In genomic region chr1:101147381-101147780, GRCh38 we compare ENCODE assay signal across 25 cellular contexts.
A peak's percentile ranks its signal among the peaks of the same experiment; 100 is the strongest.
DNase-seq lines count a peak whose midpoint lies in the region; ATAC-seq, FAIRE-seq and TF ChIP-seq lines count a peak whose summit lies in the region.
"Had no signal": no experiment of that assay in that cellular context is flagged by ENCODE, and none has a peak within 500 bp of the region (broad histone marks: within the 10 kb centered on the region; RNA-seq: fewer than 3 reads in every experiment).

No MANE protein-coding gene starts in this region.

- no peak for TF ChIP-seq CTCF in brain (conservative IDR thresholded peaks at IDR 0.05)

- ATAC-seq in activated T-cell treated with anti-CD3 and anti-CD28 coated beads, Interleukin-2, amount 50 U/mL, for 72 hours (replicated peaks in 1 of 2), result no peak

- H3K36me3 Mint-ChIP-seq in brain, result no peaks in the 10 kb centered on the region
- no peaks in the 10 kb centered on the region for H3K36me3 Mint-ChIP-seq in activated T-cell treated with anti-CD3 and anti-CD28 coated beads, Interleukin-2, amount 50 U/mL, for 72 hours (ENCODE audit: insufficient read depth in 2 of 2)
- no peaks in the 10 kb centered on the region for H3K36me3 Mint-ChIP-seq in activated CD4-positive, alpha-beta memory T cell treated with anti-CD3 and anti-CD28 coated beads, Interleukin-2, amount 10 ng/mL, durations not matched to agents 7 days and 5 days (ENCODE audit: low read depth)
- H3K36me3 Mint-ChIP-seq: CD14-positive monocyte had no signal

- H3K4me3 ChIP-seq in subcutaneous abdominal adipose tissue (ENCODE audit: low read depth in 1 of 5, low read length in 5 of 5), result no peak overlapping the region

- H3K4me3 Mint-ChIP-seq in brain, result no peak overlapping the region
- H3K4me3 Mint-ChIP-seq in activated T-cell treated with anti-CD3 and anti-CD28 coated beads, Interleukin-2, amount 50 U/mL, for 72 hours, result no peak overlapping the region
- no peak overlapping the region for H3K4me3 Mint-ChIP-seq in activated CD4-positive, alpha-beta memory T cell treated with anti-CD3 and anti-CD28 coated beads, Interleukin-2, amount 10 ng/mL, durations not matched to agents 7 days and 5 days
- H3K4me3 Mint-ChIP-seq: CD14-positive monocyte, IgD-negative memory B cell had no signal

- peaks cover 5 to 16% (median 14%) of the 10 kb centered on the region in 5 donors for H3K4me1 ChIP-seq in subcutaneous abdominal adipose tissue (ENCODE audit: control insufficient read depth in 5 of 5, insufficient read depth in 5 of 5, low read length in 5 of 5)

- CTCF ChIA-PET in activated CD4-positive, alpha-beta memory T cell treated with anti-CD3 and anti-CD28 coated beads, Interleukin-2, amount 10 ng/mL, durations not matched to agents 7 days and 5 days (lab: Charles Lee), result interaction anchor here (1.3 kb wide), 1 partner anchor 92 kb away, joined by 4 read pairs; no protein-coding TSS in a partner anchor

- POLR2A ChIA-PET in activated CD4-positive, alpha-beta memory T cell treated with anti-CD3 and anti-CD28 coated beads, Interleukin-2, amount 10 ng/mL, durations not matched to agents 7 days and 5 days (lab: Charles Lee), result no interaction called here

- no peak for DNase-seq in GM12892 (ENCODE audit: insufficient read length)
- peak; percentile 25 for DNase-seq in medulla oblongata (ENCODE audit: extremely low spot score)
- no peak for DNase-seq in activated T-cell treated with anti-CD3 and anti-CD28 coated beads, Interleukin-2, amount 50 U/mL, for 72 hours
- no peak for DNase-seq in activated CD4-positive, alpha-beta memory T cell treated with anti-CD3 and anti-CD28 coated beads, Interleukin-2, amount 10 ng/mL, durations not matched to agents 7 days and 5 days
- DNase-seq in stimulated activated CD4-positive, alpha-beta T cell treated with anti-CD3 and anti-CD28 coated beads, Interleukin-4, amount 100 ng/mL, for 1 hour, result no peak
- DNase-seq: BE2C, DMS153, DND-41, H7, NCI-H1092, NCI-H1436, NCI-H187 treated with DMSO at 0.1 percent for 48 hours, NCI-H2107, NCI-H446, NCI-H524 treated with DMSO at 0.1 percent for 48 hours, NCI-H82, Right ventricle myocardium superior, RPMI8226 had no signal

- peak overlapping the region in 1 of 5 donors; percentile 16 for H3K9ac ChIP-seq in subcutaneous abdominal adipose tissue (ENCODE audit: low read length in 5 of 5)
- H3K9ac ChIP-seq: KMS-11 had no signal

- H3K27ac ChIP-seq in subcutaneous abdominal adipose tissue (ENCODE audit: low read depth, low read length), result peak overlapping the region; percentile 8
- H3K27ac ChIP-seq: HL-60, KMS-11 had no signal

- no peaks in the 10 kb centered on the region for H3K27me3 ChIP-seq in subcutaneous abdominal adipose tissue (ENCODE audit: control insufficient read depth in 5 of 5, insufficient read depth in 4 of 5, low read length in 5 of 5)
- H3K27me3 ChIP-seq: BE2C had no signal

- no peaks in the 10 kb centered on the region for H3K9me3 Mint-ChIP-seq in brain
- H3K9me3 Mint-ChIP-seq in activated T-cell treated with anti-CD3 and anti-CD28 coated beads, Interleukin-2, amount 50 U/mL, for 72 hours, result no peaks in the 10 kb centered on the region
- peaks cover 2% of the 10 kb centered on the region for H3K9me3 Mint-ChIP-seq in activated CD4-positive, alpha-beta memory T cell treated with anti-CD3 and anti-CD28 coated beads, Interleukin-2, amount 10 ng/mL, durations not matched to agents 7 days and 5 days
- H3K9me3 Mint-ChIP-seq: IgD-negative memory B cell had no signal

- FAIRE-seq in GM12892 (lab: Jason Lieb, UNC), result peak; percentile 33
- FAIRE-seq: GM18507 had no signal

- no peak for TF ChIP-seq POLR2A in GM12892 (IDR thresholded peaks at IDR 0.05; ENCODE audit: low read depth, low read length)

- no peaks in the 10 kb centered on the region for H3K9me3 ChIP-seq in subcutaneous abdominal adipose tissue (ENCODE audit: control insufficient read depth in 5 of 5, low read length in 5 of 5)
- H3K9me3 ChIP-seq: BE2C had no signal

- H3K27ac Mint-ChIP-seq in brain, result peak overlapping the region in 4 of 5 experiments; percentile 2 to 76 (median 38)
- no peak overlapping the region for H3K27ac Mint-ChIP-seq in activated T-cell treated with anti-CD3 and anti-CD28 coated beads, Interleukin-2, amount 50 U/mL, for 72 hours
- H3K27ac Mint-ChIP-seq in activated CD4-positive, alpha-beta memory T cell treated with anti-CD3 and anti-CD28 coated beads, Interleukin-2, amount 10 ng/mL, durations not matched to agents 7 days and 5 days, result no peak overlapping the region
- H3K27ac Mint-ChIP-seq: CD14-positive monocyte had no signal

- peaks cover 36% of the 10 kb centered on the region for H3K4me1 Mint-ChIP-seq in brain
- peaks cover 58% of the 10 kb centered on the region for H3K4me1 Mint-ChIP-seq in activated T-cell treated with anti-CD3 and anti-CD28 coated beads, Interleukin-2, amount 50 U/mL, for 72 hours (ENCODE audit: low read depth)
- peaks cover 8% of the 10 kb centered on the region for H3K4me1 Mint-ChIP-seq in activated CD4-positive, alpha-beta memory T cell treated with anti-CD3 and anti-CD28 coated beads, Interleukin-2, amount 10 ng/mL, durations not matched to agents 7 days and 5 days

- H3K27me3 Mint-ChIP-seq in brain, result peaks cover 2% of the 10 kb centered on the region
- no peaks in the 10 kb centered on the region for H3K27me3 Mint-ChIP-seq in activated T-cell treated with anti-CD3 and anti-CD28 coated beads, Interleukin-2, amount 50 U/mL, for 72 hours (ENCODE audit: low read depth)
- no peaks in the 10 kb centered on the region for H3K27me3 Mint-ChIP-seq in activated CD4-positive, alpha-beta memory T cell treated with anti-CD3 and anti-CD28 coated beads, Interleukin-2, amount 10 ng/mL, durations not matched to agents 7 days and 5 days

- no peaks in the 10 kb centered on the region for H3K36me3 ChIP-seq in subcutaneous abdominal adipose tissue (ENCODE audit: control insufficient read depth in 5 of 5, insufficient read depth in 5 of 5, low read length in 5 of 5)
- H3K36me3 ChIP-seq: BE2C had no signal

Comparison
In these comparisons a context has a peak if more than half of its experiments do, and no peak if none do; other contexts are left out.
1. H3K27ac Mint-ChIP-seq: peak in brain (4 of 5); none in activated T-cell treated with anti-CD3 and anti-CD28 coated beads, Interleukin-2, amount 50 U/mL, for 72 hours (single experiment) and activated CD4-positive, alpha-beta memory T cell treated with anti-CD3 and anti-CD28 coated beads, Interleukin-2, amount 10 ng/mL, durations not matched to agents 7 days and 5 days (single experiment).